Comparison of ENCODE assay signal across 21 cellular contexts in genomic region chr6:99030915-99031314, GRCh38.
DNase-seq lines count a peak whose midpoint lies in the region; ATAC-seq and TF ChIP-seq lines count a peak whose summit lies in the region.
"Had no signal": no experiment of that assay in that cellular context is flagged by ENCODE, and none has a peak within 500 bp of the region (broad histone marks: within the 10 kb centered on the region; RNA-seq: fewer than 3 reads in every experiment).

No MANE protein-coding gene starts in this region.

- H3K4me1 ChIP-seq in GM23338 (ENCODE audit: insufficient read depth) (no peaks in the 10 kb centered on the region), endodermal cell (ENCODE audit: control insufficient read depth, insufficient read depth, low read length) (no peaks in the 10 kb centered on the region), mesendoderm (ENCODE audit: control insufficient read depth, low read depth, low read length) (no peaks in the 10 kb centered on the region)
- H3K4me1 ChIP-seq: A549, BE2C had no signal

- H4K5ac ChIP-seq in mesendoderm (ENCODE audit: low read length): no peak overlapping the region

- no peaks in the 10 kb centered on the region for H3F3A ChIP-seq in GM23338 (replicated peaks; ENCODE audit: low read depth)

- no peak overlapping the region for H2BK15ac ChIP-seq in mesendoderm (replicated peaks; ENCODE audit: low read depth)

- H3K9ac ChIP-seq in endodermal cell (ENCODE audit: extremely low read depth, low read length, poor library complexity, severe bottlenecking) (no peak overlapping the region), mesendoderm (ENCODE audit: low read length) (no peak overlapping the region)
- H3K9ac ChIP-seq: BLaER1 treated with 17β-estradiol and CSF1 and Interleukin-3, amounts not matched to agents 10 nM and 100 nM had no signal

- H3K27me3 ChIP-seq in GM23338 (ENCODE audit: insufficient read depth): no peaks in the 10 kb centered on the region
- H3K27me3 ChIP-seq in endodermal cell (ENCODE audit: control insufficient read depth, insufficient read depth, low read length, poor library complexity, severe bottlenecking): no peaks in the 10 kb centered on the region
- no peaks in the 10 kb centered on the region for H3K27me3 ChIP-seq in mesendoderm (ENCODE audit: insufficient read depth, low read length, poor library complexity)
- H3K27me3 ChIP-seq: BE2C; BLaER1 treated with 17β-estradiol and CSF1 and Interleukin-3, amounts not matched to agents 10 nM and 100 nM had no signal

- no peak overlapping the region for H3K23ac ChIP-seq in mesendoderm (ENCODE audit: low read length)

- H3K4me3 ChIP-seq in GM23338 (no peak overlapping the region), endodermal cell (ENCODE audit: low read length) (no peak overlapping the region), mesendoderm (ENCODE audit: low read length) (no peak overlapping the region)
- H3K4me3 ChIP-seq: A549; BLaER1 treated with 17β-estradiol and CSF1 and Interleukin-3, amounts not matched to agents 10 nM and 100 nM had no signal

- H3K4me3 Mint-ChIP-seq in GM23338 (no peak overlapping the region), endodermal cell (no peak overlapping the region), osteocyte (ENCODE audit: unreplicated experiment) (no peak overlapping the region)
- H3K4me3 Mint-ChIP-seq: CD14-positive monocyte; CD4-positive, alpha-beta memory T cell had no signal

- no peaks in the 10 kb centered on the region for H3K9me2 ChIP-seq in GM23338 (ENCODE audit: insufficient read depth)

- H3K27me3 Mint-ChIP-seq in GM23338 (ENCODE audit: insufficient read depth, low read depth, poor library complexity): peaks cover 4% of the 10 kb centered on the region
- H3K27me3 Mint-ChIP-seq in endodermal cell (ENCODE audit: insufficient read depth): no peaks in the 10 kb centered on the region
- peaks cover 7% of the 10 kb centered on the region for H3K27me3 Mint-ChIP-seq in osteocyte (ENCODE audit: unreplicated experiment)

- peaks cover 5% of the 10 kb centered on the region for H3K9me3 ChIP-seq in endodermal cell (ENCODE audit: control insufficient read depth, low read length)
- H3K9me3 ChIP-seq: A549, BE2C had no signal

- no peaks in the 10 kb centered on the region for H4K20me1 ChIP-seq in GM23338 (replicated peaks; ENCODE audit: insufficient read depth)
- H4K20me1 ChIP-seq: BLaER1 treated with 17β-estradiol and CSF1 and Interleukin-3, amounts not matched to agents 10 nM and 100 nM had no signal

- H3K36me3 ChIP-seq in GM23338 (ENCODE audit: insufficient read depth) (peaks cover 5% of the 10 kb centered on the region; the same call in 1 of the 2 replicates), endodermal cell (ENCODE audit: control insufficient read depth, insufficient read depth, low read length) (no peaks in the 10 kb centered on the region), mesendoderm (ENCODE audit: control insufficient read depth, insufficient read depth, low read length) (no peaks in the 10 kb centered on the region)
- H3K36me3 ChIP-seq: BE2C had no signal

- H3K9me3 Mint-ChIP-seq in GM23338: peaks cover 16% of the 10 kb centered on the region
- peaks cover 14% of the 10 kb centered on the region for H3K9me3 Mint-ChIP-seq in endodermal cell
- peaks cover 2% of the 10 kb centered on the region for H3K9me3 Mint-ChIP-seq in osteocyte (ENCODE audit: unreplicated experiment)

- no peaks in the 10 kb centered on the region for H3K79me1 ChIP-seq in mesendoderm (ENCODE audit: low read length)

- peaks cover 14% of the 10 kb centered on the region for H3K36me3 Mint-ChIP-seq in GM23338 (ENCODE audit: low read depth)
- no peaks in the 10 kb centered on the region for H3K36me3 Mint-ChIP-seq in endodermal cell (ENCODE audit: low read depth)
- no peaks in the 10 kb centered on the region for H3K36me3 Mint-ChIP-seq in osteocyte (ENCODE audit: unreplicated experiment)
- H3K36me3 Mint-ChIP-seq: CD14-positive monocyte; CD4-positive, alpha-beta memory T cell had no signal

- TF ChIP-seq CTCF in GM23338 (conservative IDR thresholded peaks at IDR 0.05; ENCODE audit: low read depth in 2 of 2) (no peak), endodermal cell (conservative IDR thresholded peaks at IDR 0.05) (no peak), osteocyte (IDR thresholded peaks at IDR 0.05) (no peak)

- 57 to 78% methylated on average over 1 of the region's 1 CpG for WGBS in endodermal cell (ENCODE audit: insufficient coverage in 1 of 2, insufficient read length in 1 of 2), 2 experiments
- WGBS in mesendoderm (ENCODE audit: extremely low coverage, insufficient coverage, low lambda C conversion rate): no CpG with 5 or more reads among the region's 1 CpG

- H2BK120ac ChIP-seq in mesendoderm (ENCODE audit: low read depth, low read length): no peak overlapping the region

- H3K27ac Mint-ChIP-seq in GM23338 (no peak overlapping the region), endodermal cell (no peak overlapping the region), osteocyte (ENCODE audit: unreplicated experiment) (no peak overlapping the region)
- H3K27ac Mint-ChIP-seq: CD14-positive monocyte; CD4-positive, alpha-beta memory T cell had no signal

- H2AK5ac ChIP-seq in mesendoderm (ENCODE audit: low read length): no peak overlapping the region

- H3K27ac ChIP-seq in GM23338 (ENCODE audit: low read depth) (no peak overlapping the region), endodermal cell (ENCODE audit: low read depth, low read length) (no peak overlapping the region), mesendoderm (ENCODE audit: low read depth, low read length) (no peak overlapping the region)
- H3K27ac ChIP-seq: A549; BLaER1 treated with 17β-estradiol and CSF1 and Interleukin-3, amounts not matched to agents 10 nM and 100 nM had no signal

- H2BK5ac ChIP-seq in mesendoderm (ENCODE audit: low read length): no peak overlapping the region

- H3K79me2 ChIP-seq in GM23338 (replicated peaks; ENCODE audit: insufficient read depth) (no peaks in the 10 kb centered on the region), mesendoderm (ENCODE audit: control insufficient read depth, insufficient read depth, low read length) (no peaks in the 10 kb centered on the region)

- ATAC-seq in GM23338 (peak; percentile 60; the same call in 2 of the 3 replicates), HG03097 (IDR thresholded peaks at IDR 0.05; ENCODE audit: low FRiP score, unreplicated experiment) (no peak), HG03354 (IDR thresholded peaks at IDR 0.05; ENCODE audit: poor library complexity, severe bottlenecking, unreplicated experiment) (no peak)
- ATAC-seq: A549 had no signal

- H4K8ac ChIP-seq in mesendoderm (ENCODE audit: low read depth, low read length): no peak overlapping the region

- no peak overlapping the region for H2AFZ ChIP-seq in GM23338

- no peak for DNase-seq in GM23338 (ENCODE audit: low spot score)
- peak; percentile 64 for DNase-seq in endodermal cell
- DNase-seq in mesendoderm: peak; percentile 79
- DNase-seq in osteocyte (ENCODE audit: extremely low spot score, unreplicated experiment): no peak
- DNase-seq: 8988T; ACHN; AML-193; BE2C; Calu3; CD4-positive, alpha-beta memory T cell; COR-L47; DMS53; DMS79 treated with DMSO at 0.1 percent for 48 hours; GF-D8; GOT3; HCEC 1CT had no signal

- H3K18ac ChIP-seq in mesendoderm (ENCODE audit: low read length): no peak overlapping the region

- peaks cover 3% of the 10 kb centered on the region; the same call in 1 of the 3 replicates for H3K4me1 Mint-ChIP-seq in GM23338
- H3K4me1 Mint-ChIP-seq in endodermal cell: peaks cover 17% of the 10 kb centered on the region
- no peaks in the 10 kb centered on the region for H3K4me1 Mint-ChIP-seq in osteocyte (ENCODE audit: unreplicated experiment)
- H3K4me1 Mint-ChIP-seq: CD14-positive monocyte; CD4-positive, alpha-beta memory T cell had no signal

- H3K4me2 ChIP-seq in GM23338 (no peak overlapping the region), mesendoderm (ENCODE audit: low read length) (no peak overlapping the region)
- H3K4me2 ChIP-seq: A549 had no signal

- H3K56ac ChIP-seq in mesendoderm (ENCODE audit: low read length): no peak overlapping the region

- no peak overlapping the region for H3K4ac ChIP-seq in mesendoderm (ENCODE audit: low read depth, low read length)

Comparison
In these comparisons a context has a peak if more than half of its experiments do, and no peak if none do; other contexts are left out.
1. DNase-seq: peak in endodermal cell (single experiment) and mesendoderm (single experiment); none in GM23338 (single experiment) and osteocyte (single experiment).